ENCODE assay signal across 13 cellular contexts in the genomic region with DNA sequence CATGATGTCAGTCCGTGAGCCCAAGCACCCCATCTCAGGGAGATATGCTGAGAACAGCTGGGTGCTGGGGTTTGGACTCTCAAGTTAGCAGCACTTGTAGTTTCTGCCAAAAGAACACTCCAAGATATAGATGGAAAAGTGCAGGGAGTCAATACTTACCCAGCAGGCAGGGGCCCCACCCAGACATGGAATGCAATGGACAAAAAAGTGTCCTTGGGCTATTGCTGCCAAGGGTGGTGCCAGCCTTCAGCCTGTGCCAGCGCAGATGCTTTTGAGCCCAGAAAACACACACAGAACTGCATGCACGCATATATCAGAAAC. TPM values are rescaled to one million over a fixed set of nuclear protein-coding genes. Genes with fewer than 3 reads are reported as not detected.
DNase-seq lines count a peak whose midpoint lies in the region; ATAC-seq and TF ChIP-seq lines count a peak whose summit lies in the region.
"Had no signal": no experiment of that assay in that cellular context is flagged by ENCODE, and none has a peak within 500 bp of the region (broad histone marks: within the 10 kb centered on the region; RNA-seq: fewer than 3 reads in every experiment).

No MANE protein-coding gene starts in this region.

- H3K36me3 ChIP-seq in lung (ENCODE audit: control insufficient read depth in 2 of 2, insufficient read depth in 2 of 2, low read length in 2 of 2), result no peaks in the 10 kb centered on the region
- H3K36me3 ChIP-seq in suprapubic skin, result no peaks in the 10 kb centered on the region
- H3K36me3 ChIP-seq: thoracic aorta had no signal

- intact Hi-C loops in dendritic cell treated with granulocyte-macrophage colony-stimulating factor and Interleukin-4, amounts not matched to agents 40 ng/mL and 50 ng/mL, for 4 days (cut with micrococcal nuclease), result no loop called here

- peak; percentile 90 for DNase-seq in LHCN-M2 (ENCODE audit: low read depth)
- peak; percentile 79 for DNase-seq in lung (ENCODE audit: low spot score)
- no peak for DNase-seq in suprapubic skin (ENCODE audit: low spot score in 2 of 2)
- no peak for DNase-seq in hepatic stellate cell (ENCODE audit: low spot score)
- DNase-seq in NCI-H128 (lab: John Stamatoyannopoulos, UW; ENCODE audit: unreplicated experiment), result no peak
- DNase-seq in activated T-cell treated with anti-CD3 and anti-CD28 coated beads, Interleukin-2, amount 50 U/mL, for 1 hour, result no peak
- DNase-seq in T-helper 9 cell, result no peak
- DNase-seq: activated CD8-positive, alpha-beta T cell treated with anti-CD3 and anti-CD28 coated beads for 36 hours; KG1; naive B cell; stimulated activated CD4-positive, alpha-beta T cell treated with anti-CD3 and anti-CD28 coated beads, Interleukin-4, amount 100 ng/mL, for 1 hour had no signal

- no peak overlapping the region for H3K4me3 ChIP-seq in lung
- no peak overlapping the region for H3K4me3 ChIP-seq in suprapubic skin
- H3K4me3 ChIP-seq: thoracic aorta had no signal

- ATAC-seq in lung (ENCODE audit: insufficient read depth, low FRiP score), result peak; percentile 38
- ATAC-seq: activated CD8-positive, alpha-beta T cell treated with anti-CD3 and anti-CD28 coated beads for 36 hours had no signal

- H3K4me1 ChIP-seq in lung (ENCODE audit: control insufficient read depth in 2 of 2, insufficient read depth in 2 of 2, low read length in 2 of 2), result peaks cover 31 to 35% of the 10 kb centered on the region in 2 donors
- peaks cover 70% of the 10 kb centered on the region for H3K4me1 ChIP-seq in suprapubic skin

- no peaks in the 10 kb centered on the region for H3K27me3 ChIP-seq in lung (ENCODE audit: control insufficient read depth, insufficient read depth)
- no peaks in the 10 kb centered on the region for H3K27me3 ChIP-seq in suprapubic skin

- H3K4me1 Mint-ChIP-seq in dendritic cell treated with granulocyte-macrophage colony-stimulating factor and Interleukin-4, amounts not matched to agents 40 ng/mL and 50 ng/mL, for 4 days (ENCODE audit: low read depth), result peaks cover 60% of the 10 kb centered on the region

- peak overlapping the region; percentile 51 for H3K27ac Mint-ChIP-seq in dendritic cell treated with granulocyte-macrophage colony-stimulating factor and Interleukin-4, amounts not matched to agents 40 ng/mL and 50 ng/mL, for 4 days
- H3K27ac Mint-ChIP-seq: activated CD8-positive, alpha-beta T cell treated with anti-CD3 and anti-CD28 coated beads for 36 hours had no signal

- no peak overlapping the region for H3K4me3 Mint-ChIP-seq in dendritic cell treated with granulocyte-macrophage colony-stimulating factor and Interleukin-4, amounts not matched to agents 40 ng/mL and 50 ng/mL, for 4 days
- H3K4me3 Mint-ChIP-seq: activated CD8-positive, alpha-beta T cell treated with anti-CD3 and anti-CD28 coated beads for 36 hours; naive B cell had no signal

- H3K36me3 Mint-ChIP-seq in dendritic cell treated with granulocyte-macrophage colony-stimulating factor and Interleukin-4, amounts not matched to agents 40 ng/mL and 50 ng/mL, for 4 days (ENCODE audit: low read depth), result no peaks in the 10 kb centered on the region
- H3K36me3 Mint-ChIP-seq: naive B cell had no signal

- TF ChIP-seq POLR2A in suprapubic skin (IDR thresholded peaks at IDR 0.05), result no peak

- H3K27ac ChIP-seq in lung (ENCODE audit: low read depth in 1 of 2, low read length in 1 of 2) (peak overlapping the region; percentile 80 to 89), suprapubic skin (peak overlapping the region; percentile 96)

- no peak for TF ChIP-seq EP300 in suprapubic skin (IDR thresholded peaks at IDR 0.05)

- 40 to 65% methylated on average over 3 of the region's 3 CpGs for WGBS in lung, 2 donors
- WGBS in suprapubic skin, result 16% methylated on average over 3 of the region's 3 CpGs

- no peak for TF ChIP-seq CTCF in lung (IDR thresholded peaks at IDR 0.05; ENCODE audit: control extremely low read depth, extremely low read depth)
- no peak for TF ChIP-seq CTCF in suprapubic skin (IDR thresholded peaks at IDR 0.05)

- H3K9me3 Mint-ChIP-seq in dendritic cell treated with granulocyte-macrophage colony-stimulating factor and Interleukin-4, amounts not matched to agents 40 ng/mL and 50 ng/mL, for 4 days, result no peaks in the 10 kb centered on the region
- H3K9me3 Mint-ChIP-seq: activated CD8-positive, alpha-beta T cell treated with anti-CD3 and anti-CD28 coated beads for 36 hours; naive B cell had no signal

- H3K9me3 ChIP-seq in lung (ENCODE audit: control insufficient read depth in 2 of 2, insufficient read depth in 1 of 2, low read length in 1 of 2), result no peaks in the 10 kb centered on the region
- H3K9me3 ChIP-seq in suprapubic skin, result no peaks in the 10 kb centered on the region
- H3K9me3 ChIP-seq: thoracic aorta had no signal

- no peaks in the 10 kb centered on the region for H3K27me3 Mint-ChIP-seq in dendritic cell treated with granulocyte-macrophage colony-stimulating factor and Interleukin-4, amounts not matched to agents 40 ng/mL and 50 ng/mL, for 4 days
- H3K27me3 Mint-ChIP-seq: activated CD8-positive, alpha-beta T cell treated with anti-CD3 and anti-CD28 coated beads for 36 hours; naive B cell had no signal

RNA-seq across cellular contexts. Expression of a gene that starts 17.0 kb away (rescaled TPM):
- 49.7 and 56.7 TPM in 2 replicates for total RNA-seq in LHCN-M2 (2014; rRNA removed)
- polyA plus RNA-seq in LHCN-M2 (2012), result 16.9 TPM
- total RNA-seq in lung, result 10 to 100 TPM; 42.4 to 52.4 TPM
- polyA plus RNA-seq in lung, result 10 to 100 TPM in 1 of 2 donors, 1 to 10 TPM in 1; 9.3 to 34.8 TPM
- 10 to 100 TPM; 44.7 to 72.7 (median 65.6) TPM for total RNA-seq in suprapubic skin

RNA-seq across cellular contexts. Expression of a gene that starts 52.5 kb away (rescaled TPM):
- total RNA-seq in LHCN-M2 (2014; rRNA removed), result 12.8 and 13.0 TPM in 2 replicates
- 3.3 TPM for polyA plus RNA-seq in LHCN-M2 (2012)
- total RNA-seq in lung, result 10 to 100 TPM; 26.6 to 32.0 TPM
- polyA plus RNA-seq in lung, result 10 to 100 TPM in 1 of 2 donors, 1 to 10 TPM in 1; 6.4 to 10.6 TPM
- total RNA-seq in suprapubic skin, result 10 to 100 TPM; 47.2 to 79.0 (median 53.9) TPM

Comparison
In these comparisons a context has a peak if more than half of its experiments do, and no peak if none do; other contexts are left out.
1. DNase-seq: peak in LHCN-M2 (single experiment) and lung (single experiment); none in suprapubic skin (0 of 2), hepatic stellate cell (single experiment), NCI-H128 (single experiment), activated T-cell treated with anti-CD3 and anti-CD28 coated beads, Interleukin-2, amount 50 U/mL, for 1 hour (single experiment) and T-helper 9 cell (single experiment).